9 cellular contexts compared by ENCODE assay signal in the genomic region with DNA sequence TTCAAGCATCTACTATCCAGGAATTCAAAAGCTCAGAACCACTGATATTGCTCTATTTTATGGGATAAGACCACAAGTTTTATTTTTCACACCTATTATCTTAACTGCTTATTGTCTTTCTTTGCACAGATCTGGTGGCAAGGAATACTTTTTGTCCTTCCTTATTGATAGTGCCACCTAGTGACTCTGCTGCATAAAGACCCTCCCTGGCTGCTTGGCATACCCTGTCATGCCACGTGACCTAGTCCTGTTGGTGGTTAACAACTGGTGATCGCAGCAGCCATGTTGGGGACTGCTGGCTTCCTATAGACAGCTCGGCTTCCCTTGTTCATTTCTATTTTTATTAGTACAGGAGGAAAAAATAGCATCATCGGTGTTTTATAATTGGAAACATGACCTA.
DNase-seq lines count a peak whose midpoint lies in the region; ATAC-seq and TF ChIP-seq lines count a peak whose summit lies in the region.
"Had no signal": no experiment of that assay in that cellular context is flagged by ENCODE, and none has a peak within 500 bp of the region (broad histone marks: within the 10 kb centered on the region; RNA-seq: fewer than 3 reads in every experiment).

No MANE protein-coding gene starts in this region.

- H3K27me3 Mint-ChIP-seq in activated T-helper 1 cell treated with anti-CD3 and anti-CD28 coated beads, Interleukin-12 subunit alpha, Interleukin-12 subunit beta, Interleukin-2, Interleukin-4 antibody, amounts not matched to agents 30 ng/mL and 10 ng/mL and 1 ng/mL, durations not matched to agents 14 hours and 24 hours and 36 hours (ENCODE audit: insufficient read depth) = peaks cover 2% of the 10 kb centered on the region

- H3K9me3 ChIP-seq in SJCRH30 (replicated peaks) (no peaks in the 10 kb centered on the region), gastroesophageal sphincter (no peaks in the 10 kb centered on the region)

- DNase-seq in ELF-1 (ENCODE audit: low read depth, low spot score) (peak; percentile 25), KBM-7 (peak; percentile 88), SJCRH30 (peak; percentile 18 to 38), left lobe of liver (ENCODE audit: low spot score) (no peak), NCI-H2196 treated with DMSO at 0.1 percent for 48 hours (lab: John Stamatoyannopoulos, UW; ENCODE audit: unreplicated experiment) (no peak)
- no peak for DNase-seq in activated T-helper 1 cell treated with anti-CD3 and anti-CD28 coated beads, Interleukin-12 subunit alpha, Interleukin-12 subunit beta, Interleukin-2, Interleukin-4 antibody, amounts not matched to agents 30 ng/mL and 10 ng/mL and 1 ng/mL, durations not matched to agents 14 hours and 24 hours and 36 hours (ENCODE audit: low spot score)

- peak in 1 of 4 experiments; percentile 34 for TF ChIP-seq CTCF in gastroesophageal sphincter (IDR thresholded peaks at IDR 0.05)

- H3K27ac Mint-ChIP-seq in activated T-helper 1 cell treated with anti-CD3 and anti-CD28 coated beads, Interleukin-12 subunit alpha, Interleukin-12 subunit beta, Interleukin-2, Interleukin-4 antibody, amounts not matched to agents 30 ng/mL and 10 ng/mL and 1 ng/mL, durations not matched to agents 14 hours and 24 hours and 36 hours = no peak overlapping the region
- H3K27ac Mint-ChIP-seq: naive thymus-derived CD8-positive, alpha-beta T cell had no signal

- TF ChIP-seq POLR2A in gastroesophageal sphincter (IDR thresholded peaks at IDR 0.05) = no peak

- H3K27ac ChIP-seq in SJCRH30 (no peak overlapping the region), gastroesophageal sphincter (no peak overlapping the region)

- H3K36me3 ChIP-seq in SJCRH30 (no peaks in the 10 kb centered on the region), gastroesophageal sphincter (no peaks in the 10 kb centered on the region)

- no peaks in the 10 kb centered on the region for H3K4me1 Mint-ChIP-seq in activated T-helper 1 cell treated with anti-CD3 and anti-CD28 coated beads, Interleukin-12 subunit alpha, Interleukin-12 subunit beta, Interleukin-2, Interleukin-4 antibody, amounts not matched to agents 30 ng/mL and 10 ng/mL and 1 ng/mL, durations not matched to agents 14 hours and 24 hours and 36 hours (ENCODE audit: low read depth)

- peaks cover 27% of the 10 kb centered on the region for H3K4me1 ChIP-seq in SJCRH30
- H3K4me1 ChIP-seq in gastroesophageal sphincter = peaks cover 0 to 8% (median 0%) of the 10 kb centered on the region in 3 donors

- ATAC-seq in left lobe of liver = peak; percentile 54
- ATAC-seq in gastroesophageal sphincter = no peak
- no peak for ATAC-seq in GM21447 (IDR thresholded peaks at IDR 0.05; ENCODE audit: unreplicated experiment)
- ATAC-seq: naive thymus-derived CD8-positive, alpha-beta T cell had no signal

- H3K4me3 ChIP-seq in SJCRH30 (no peak overlapping the region), gastroesophageal sphincter (no peak overlapping the region)

- intact Hi-C loops in activated T-helper 1 cell treated with anti-CD3 and anti-CD28 coated beads, Interleukin-12 subunit alpha, Interleukin-12 subunit beta, Interleukin-2, Interleukin-4 antibody, amounts not matched to agents 30 ng/mL and 10 ng/mL and 1 ng/mL, durations not matched to agents 14 hours and 24 hours and 36 hours (cut with micrococcal nuclease) = no loop called here

- H3K27me3 ChIP-seq in SJCRH30 = no peaks in the 10 kb centered on the region
- H3K27me3 ChIP-seq in gastroesophageal sphincter = no peaks in the 10 kb centered on the region

- H3K36me3 Mint-ChIP-seq in activated T-helper 1 cell treated with anti-CD3 and anti-CD28 coated beads, Interleukin-12 subunit alpha, Interleukin-12 subunit beta, Interleukin-2, Interleukin-4 antibody, amounts not matched to agents 30 ng/mL and 10 ng/mL and 1 ng/mL, durations not matched to agents 14 hours and 24 hours and 36 hours (ENCODE audit: low read depth) = no peaks in the 10 kb centered on the region

- in situ Hi-C loops in KBM-7 (cut with MboI; ENCODE audit: low pct_unique_long_range_greater_than_20kb, low sequenced_read_pairs) = no loop called here

- WGBS in gastroesophageal sphincter (ENCODE audit: low coverage in 1 of 2), 2 donors = 13 to 42% methylated on average over 1 to 4 of the region's 4 CpGs

- TF ChIP-seq EP300 in gastroesophageal sphincter (IDR thresholded peaks at IDR 0.05) = no peak

- no peak overlapping the region for H3K4me3 Mint-ChIP-seq in activated T-helper 1 cell treated with anti-CD3 and anti-CD28 coated beads, Interleukin-12 subunit alpha, Interleukin-12 subunit beta, Interleukin-2, Interleukin-4 antibody, amounts not matched to agents 30 ng/mL and 10 ng/mL and 1 ng/mL, durations not matched to agents 14 hours and 24 hours and 36 hours
- H3K4me3 Mint-ChIP-seq: naive thymus-derived CD8-positive, alpha-beta T cell had no signal

- H3K9me3 Mint-ChIP-seq in activated T-helper 1 cell treated with anti-CD3 and anti-CD28 coated beads, Interleukin-12 subunit alpha, Interleukin-12 subunit beta, Interleukin-2, Interleukin-4 antibody, amounts not matched to agents 30 ng/mL and 10 ng/mL and 1 ng/mL, durations not matched to agents 14 hours and 24 hours and 36 hours = no peaks in the 10 kb centered on the region
- H3K9me3 Mint-ChIP-seq: naive thymus-derived CD8-positive, alpha-beta T cell had no signal

Comparison
In these comparisons a context has a peak if more than half of its experiments do, and no peak if none do; other contexts are left out.
1. DNase-seq: peak in ELF-1 (single experiment), KBM-7 (single experiment) and SJCRH30 (2 of 2); none in left lobe of liver (single experiment), activated T-helper 1 cell treated with anti-CD3 and anti-CD28 coated beads, Interleukin-12 subunit alpha, Interleukin-12 subunit beta, Interleukin-2, Interleukin-4 antibody, amounts not matched to agents 30 ng/mL and 10 ng/mL and 1 ng/mL, durations not matched to agents 14 hours and 24 hours and 36 hours (single experiment) and NCI-H2196 treated with DMSO at 0.1 percent for 48 hours (single experiment).